In genomic region chr21:43114491-43114890, GRCh38 we compare ENCODE assay signal across 14 cellular contexts. TPM values are rescaled to one million over a fixed set of nuclear protein-coding genes. Genes with fewer than 3 reads are reported as not detected.
"Had no signal": no experiment of that assay in that cellular context is flagged by ENCODE, and none has a peak within 500 bp of the region (broad histone marks: within the 10 kb centered on the region; RNA-seq: fewer than 3 reads in every experiment).

No MANE protein-coding gene starts in this region.

RNA-seq across cellular contexts. Expression of gene CRYAA, which starts 54.3 kb away (rescaled TPM):
- total RNA-seq: stomach, subcutaneous adipose tissue, suprapubic skin, temporal lobe, thoracic aorta, thyroid gland, tibial nerve, transverse colon, upper lobe of left lung, upper lobe of right lung, ureter, urinary bladder, uterus, vagina had no signal
- polyA plus RNA-seq: stomach, urinary bladder had no signal
